Comparison of ENCODE assay signal across 8 cellular contexts in the genomic region with DNA sequence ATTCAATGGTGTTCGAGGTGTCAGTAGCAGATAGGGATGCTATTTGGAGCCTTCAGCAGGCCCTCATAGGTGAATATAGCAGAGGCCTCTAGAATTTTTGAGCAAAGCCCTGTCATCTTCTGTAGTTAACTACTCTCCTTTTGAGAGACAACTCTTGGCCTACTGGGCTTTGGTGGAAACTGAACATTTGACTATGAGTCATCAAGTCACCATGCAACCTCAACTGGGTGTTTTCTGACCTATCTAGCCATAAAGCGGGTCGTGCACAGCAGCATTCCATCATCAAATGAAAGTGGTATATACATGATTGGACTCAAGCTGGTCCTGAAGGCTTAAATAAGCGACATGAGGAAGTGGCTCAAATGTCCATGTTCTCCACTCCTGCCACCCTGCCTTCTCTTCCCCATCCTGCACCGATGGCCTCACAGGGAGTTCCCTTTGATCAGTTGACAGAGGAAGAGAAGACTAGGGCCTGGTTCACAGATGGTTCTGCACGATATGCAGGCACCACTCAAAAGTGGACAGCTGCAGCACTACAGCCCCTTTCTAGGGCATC.
DNase-seq lines count a peak whose midpoint lies in the region; ATAC-seq lines count a peak whose summit lies in the region.
"Not testable (repeated sequence)": the region's sequence is repeated elsewhere in the genome, so short reads cannot be mapped to it uniquely, and the experiment has no call there.

No MANE protein-coding gene starts in this region.

- not testable (repeated sequence) for H3K9me3 Mint-ChIP-seq in activated T-cell treated with anti-CD3 and anti-CD28 coated beads, Interleukin-2, amount 50 U/mL, for 72 hours
- peaks cover 11 to 12% of the 10 kb centered on the region in 2 donors for H3K9me3 Mint-ChIP-seq in stimulated activated naive B cell treated with anti-CD40 and anti-IgM and Interleukin-4, amounts not matched to agents 10 μg/mL and 1 μg/mL and 100 μg/mL, for 72 hours

- peaks cover 18% of the 10 kb centered on the region for H3K4me1 Mint-ChIP-seq in T-helper 17 cell
- H3K4me1 Mint-ChIP-seq in activated T-cell treated with anti-CD3 and anti-CD28 coated beads, Interleukin-2, amount 50 U/mL, for 72 hours (ENCODE audit: low read depth) = peaks cover 40% of the 10 kb centered on the region
- peaks cover 17 to 51% of the 10 kb centered on the region in 2 donors for H3K4me1 Mint-ChIP-seq in stimulated activated naive B cell treated with anti-CD40 and anti-IgM and Interleukin-4, amounts not matched to agents 10 μg/mL and 1 μg/mL and 100 μg/mL, for 72 hours

- H3K4me3 Mint-ChIP-seq in T-helper 17 cell; stimulated activated naive B cell treated with anti-CD40 and anti-IgM and Interleukin-4, amounts not matched to agents 10 μg/mL and 1 μg/mL and 100 μg/mL, for 72 hours: not testable (repeated sequence)
- peak overlapping the region in 1 of 2 donors; percentile 40 for H3K4me3 Mint-ChIP-seq in activated T-cell treated with anti-CD3 and anti-CD28 coated beads, Interleukin-2, amount 50 U/mL, for 72 hours

- ATAC-seq in GM18858 (IDR thresholded peaks at IDR 0.05; ENCODE audit: unreplicated experiment) (peak; percentile 35), GM19452 (IDR thresholded peaks at IDR 0.05; ENCODE audit: unreplicated experiment) (peak; percentile 33), GM21786 (IDR thresholded peaks at IDR 0.05; ENCODE audit: unreplicated experiment) (peak; percentile 38), HG02973 (IDR thresholded peaks at IDR 0.05; ENCODE audit: unreplicated experiment) (peak; percentile 20), HG03432 (IDR thresholded peaks at IDR 0.05; ENCODE audit: unreplicated experiment) (peak; percentile 33)
- not testable (repeated sequence) for ATAC-seq in T-helper 17 cell
- ATAC-seq in activated T-cell treated with anti-CD3 and anti-CD28 coated beads, Interleukin-2, amount 50 U/mL, for 72 hours (replicated peaks in 1 of 2) = peak; percentile 72 to 74
- peak; percentile 36 to 41 for ATAC-seq in stimulated activated naive B cell treated with anti-CD40 and anti-IgM and Interleukin-4, amounts not matched to agents 10 μg/mL and 1 μg/mL and 100 μg/mL, for 72 hours (replicated peaks)

- peak overlapping the region; percentile 2 for H3K27ac Mint-ChIP-seq in T-helper 17 cell
- H3K27ac Mint-ChIP-seq in activated T-cell treated with anti-CD3 and anti-CD28 coated beads, Interleukin-2, amount 50 U/mL, for 72 hours = not testable (repeated sequence)
- peak overlapping the region; percentile 68 for H3K27ac Mint-ChIP-seq in stimulated activated naive B cell treated with anti-CD40 and anti-IgM and Interleukin-4, amounts not matched to agents 10 μg/mL and 1 μg/mL and 100 μg/mL, for 72 hours

- not testable (repeated sequence) for H3K27me3 Mint-ChIP-seq in T-helper 17 cell; activated T-cell treated with anti-CD3 and anti-CD28 coated beads, Interleukin-2, amount 50 U/mL, for 72 hours (ENCODE audit: low read depth); stimulated activated naive B cell treated with anti-CD40 and anti-IgM and Interleukin-4, amounts not matched to agents 10 μg/mL and 1 μg/mL and 100 μg/mL, for 72 hours

- H3K9me3 ChIP-seq in T-helper 17 cell (ENCODE audit: control insufficient read depth, low read length, poor library complexity, severe bottlenecking) = not testable (repeated sequence)

- not testable (repeated sequence) for H3K36me3 Mint-ChIP-seq in T-helper 17 cell (ENCODE audit: low read depth); activated T-cell treated with anti-CD3 and anti-CD28 coated beads, Interleukin-2, amount 50 U/mL, for 72 hours (ENCODE audit: insufficient read depth in 2 of 2)
- peaks cover 1 to 16% of the 10 kb centered on the region in 2 donors for H3K36me3 Mint-ChIP-seq in stimulated activated naive B cell treated with anti-CD40 and anti-IgM and Interleukin-4, amounts not matched to agents 10 μg/mL and 1 μg/mL and 100 μg/mL, for 72 hours

- DNase-seq in T-helper 17 cell = not testable (repeated sequence)
- peak; percentile 47 to 52 for DNase-seq in activated T-cell treated with anti-CD3 and anti-CD28 coated beads, Interleukin-2, amount 50 U/mL, for 72 hours
- peak; percentile 35 for DNase-seq in stimulated activated naive B cell treated with anti-CD40 and anti-IgM and Interleukin-4, amounts not matched to agents 10 μg/mL and 1 μg/mL and 100 μg/mL, for 72 hours
